ENCODE assay signal across 10 cellular contexts in genomic region chr11:109972181-109972715, GRCh38.
DNase-seq lines count a peak whose midpoint lies in the region; ATAC-seq and TF ChIP-seq lines count a peak whose summit lies in the region.
"Had no signal": no experiment of that assay in that cellular context is flagged by ENCODE, and none has a peak within 500 bp of the region (broad histone marks: within the 10 kb centered on the region; RNA-seq: fewer than 3 reads in every experiment).

No MANE protein-coding gene starts in this region.

- H3K9me3 ChIP-seq in tibial artery, result no peaks in the 10 kb centered on the region
- H3K9me3 ChIP-seq: thoracic aorta had no signal

- CTCF ChIA-PET in activated B cell treated with CpG ODN at 0.5 μM for 24 hours (lab: Charles Lee), result no interaction called here

- no peak for TF ChIP-seq CTCF in activated B cell treated with CpG ODN at 0.5 μM for 24 hours (IDR thresholded peaks at IDR 0.05)
- no peak for TF ChIP-seq CTCF in tibial artery (IDR thresholded peaks at IDR 0.05)
- no peak for TF ChIP-seq CTCF in nephron progenitor cell (IDR thresholded peaks at IDR 0.05)

- H3K4me3 Mint-ChIP-seq in activated B cell treated with CpG ODN at 0.5 μM for 24 hours (no peak overlapping the region), nephron progenitor cell (no peak overlapping the region)
- H3K4me3 Mint-ChIP-seq: activated naive CD8-positive, alpha-beta T cell treated with anti-CD3 and anti-CD28 coated beads, Interleukin-2, amount 10 ng/mL, durations not matched to agents 7 days and 5 days had no signal

- POLR2A ChIA-PET in activated B cell treated with CpG ODN at 0.5 μM for 24 hours (lab: Charles Lee), result interaction anchor here (1.6 kb wide), 1 partner anchor 12 kb away, joined by 5 read pairs; no protein-coding TSS in a partner anchor

- peaks cover 31% of the 10 kb centered on the region for H3K4me1 Mint-ChIP-seq in activated B cell treated with CpG ODN at 0.5 μM for 24 hours
- no peaks in the 10 kb centered on the region for H3K4me1 Mint-ChIP-seq in nephron progenitor cell

- H3K9me3 Mint-ChIP-seq in activated B cell treated with CpG ODN at 0.5 μM for 24 hours (peaks cover 2% of the 10 kb centered on the region), nephron progenitor cell (peaks cover under 1% of the 10 kb centered on the region)

- intact Hi-C loops in activated B cell treated with CpG ODN at 0.5 μM for 24 hours (cut with micrococcal nuclease), result no loop called here
- intact Hi-C loops in tibial artery (cut with DNase I; ENCODE audit: low total_unique reads), result no loop called here

- DNase-seq in DMS79 (lab: John Stamatoyannopoulos, UW) (peak; percentile 86), activated B cell treated with CpG ODN at 0.5 μM for 24 hours (no peak), tibial artery (no peak), NCI-H774 (lab: John Stamatoyannopoulos, UW) (no peak), SKM-1 (lab: John Stamatoyannopoulos, UW; ENCODE audit: unreplicated experiment) (no peak), nephron progenitor cell (no peak)
- DNase-seq: activated naive CD8-positive, alpha-beta T cell treated with anti-CD3 and anti-CD28 coated beads, Interleukin-2, amount 10 ng/mL, durations not matched to agents 7 days and 5 days had no signal

- no peaks in the 10 kb centered on the region for H3K36me3 ChIP-seq in tibial artery
- H3K36me3 ChIP-seq: thoracic aorta had no signal

- peaks cover 25% of the 10 kb centered on the region for H3K27me3 Mint-ChIP-seq in activated B cell treated with CpG ODN at 0.5 μM for 24 hours
- peaks cover 4% of the 10 kb centered on the region for H3K27me3 Mint-ChIP-seq in nephron progenitor cell (ENCODE audit: low read depth, poor library complexity)

- no peaks in the 10 kb centered on the region for H3K27me3 ChIP-seq in tibial artery

- ATAC-seq in GM19397 (IDR thresholded peaks at IDR 0.05; ENCODE audit: unreplicated experiment), result peak; percentile 71
- ATAC-seq in HG03095 (IDR thresholded peaks at IDR 0.05; ENCODE audit: unreplicated experiment), result peak; percentile 74
- ATAC-seq in activated B cell treated with CpG ODN at 0.5 μM for 24 hours (ENCODE audit: low read depth), result peak; percentile 28

- H3K27ac Mint-ChIP-seq in activated B cell treated with CpG ODN at 0.5 μM for 24 hours, result peak overlapping the region; percentile 21
- H3K27ac Mint-ChIP-seq in nephron progenitor cell, result no peak overlapping the region
- H3K27ac Mint-ChIP-seq: activated naive CD8-positive, alpha-beta T cell treated with anti-CD3 and anti-CD28 coated beads, Interleukin-2, amount 10 ng/mL, durations not matched to agents 7 days and 5 days had no signal

- no peak overlapping the region for H3K4me3 ChIP-seq in tibial artery
- H3K4me3 ChIP-seq: thoracic aorta had no signal

- H3K4me1 ChIP-seq in tibial artery, result peaks cover 0 to 20% (median 12%) of the 10 kb centered on the region in 4 donors

- no peaks in the 10 kb centered on the region for H3K36me3 Mint-ChIP-seq in activated B cell treated with CpG ODN at 0.5 μM for 24 hours (ENCODE audit: low read depth)
- no peaks in the 10 kb centered on the region for H3K36me3 Mint-ChIP-seq in nephron progenitor cell (ENCODE audit: low read depth)
- H3K36me3 Mint-ChIP-seq: activated naive CD8-positive, alpha-beta T cell treated with anti-CD3 and anti-CD28 coated beads, Interleukin-2, amount 10 ng/mL, durations not matched to agents 7 days and 5 days had no signal

- no peak overlapping the region for H3K27ac ChIP-seq in tibial artery
- H3K27ac ChIP-seq: thoracic aorta had no signal
